Comparison of ENCODE assay signal across 9 cellular contexts in the genomic region with DNA sequence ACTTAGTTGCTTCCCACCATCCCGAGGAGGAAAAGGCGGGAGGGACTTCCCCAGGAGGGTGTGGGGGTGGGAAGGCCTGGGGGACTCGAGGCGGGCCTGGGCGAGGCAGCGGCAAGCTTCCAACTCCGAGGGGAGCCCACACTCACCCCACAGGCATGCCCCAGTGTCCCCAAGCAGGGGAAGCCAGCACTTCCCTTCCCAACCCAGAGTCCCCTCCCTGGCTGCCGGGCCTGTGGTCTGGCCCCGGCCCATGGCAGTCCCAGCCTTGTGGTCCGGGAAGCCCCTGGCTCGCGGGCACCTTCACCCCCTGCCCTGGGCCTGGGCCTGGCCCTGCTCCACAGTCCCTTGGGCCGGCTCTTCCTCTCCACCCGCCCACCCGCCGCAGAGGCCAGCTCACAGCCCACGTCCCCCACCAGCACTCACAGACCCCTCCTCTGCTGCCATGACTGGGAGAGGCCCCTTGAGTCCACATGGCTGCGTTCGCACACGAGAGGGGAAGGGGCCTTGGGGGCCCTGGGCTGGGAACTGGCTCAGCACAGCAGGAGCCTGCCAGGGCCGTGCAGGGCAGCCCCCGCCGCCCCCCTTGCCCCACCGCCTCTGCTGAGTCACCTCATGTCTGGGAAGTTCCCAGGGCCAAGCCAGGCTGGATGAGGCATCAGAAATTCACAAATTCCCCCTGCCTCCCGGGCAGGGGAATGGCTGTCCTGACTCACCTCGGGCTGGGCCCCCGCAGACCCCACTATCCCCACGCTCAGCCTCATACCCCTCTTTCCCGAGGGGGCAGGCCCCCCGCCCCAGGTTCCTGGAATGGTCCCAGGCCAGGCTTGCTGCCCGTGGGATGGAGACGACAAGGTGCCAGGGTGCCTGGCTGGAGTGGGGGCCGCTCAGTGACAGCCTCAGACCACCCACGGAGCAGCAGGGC. TPM values are rescaled to one million over a fixed set of nuclear protein-coding genes. Genes with fewer than 3 reads are reported as not detected.
DNase-seq lines count a peak whose midpoint lies in the region; ATAC-seq and TF ChIP-seq lines count a peak whose summit lies in the region.
"Had no signal": no experiment of that assay in that cellular context is flagged by ENCODE, and none has a peak within 500 bp of the region (broad histone marks: within the 10 kb centered on the region; RNA-seq: fewer than 3 reads in every experiment).

No MANE protein-coding gene starts in this region.

- H3K27ac ChIP-seq in left ventricle myocardium inferior (replicated peaks) (peak overlapping the region; percentile 92), sigmoid colon (peak overlapping the region; percentile 52 to 99 (median 73))

- no peaks in the 10 kb centered on the region for H3K9me3 ChIP-seq in left ventricle myocardium inferior (replicated peaks)
- H3K9me3 ChIP-seq in sigmoid colon, result no peaks in the 10 kb centered on the region

- in situ Hi-C loops in GM13977 (cut with MboI; ENCODE audit: low pct_unique_long_range_greater_than_20kb, low sequenced_read_pairs, unreplicated experiment), result no loop called here

- H3K27me3 ChIP-seq in left ventricle myocardium inferior (ENCODE audit: low read depth), result no peaks in the 10 kb centered on the region
- H3K27me3 ChIP-seq in sigmoid colon, result no peaks in the 10 kb centered on the region

- H3K4me3 ChIP-seq in left ventricle myocardium inferior (peak overlapping the region; percentile 39), sigmoid colon (no peak overlapping the region)

- H3K4me1 ChIP-seq in left ventricle myocardium inferior, result peaks cover 81% of the 10 kb centered on the region
- peaks cover 0 to 80% (median 71%) of the 10 kb centered on the region in 4 donors for H3K4me1 ChIP-seq in sigmoid colon

- TF ChIP-seq CTCF in left ventricle myocardium inferior (IDR thresholded peaks at IDR 0.05; ENCODE audit: borderline replicate concordance) (no peak), sigmoid colon (IDR thresholded peaks at IDR 0.05) (no peak), GM13977 (IDR thresholded peaks at IDR 0.05; ENCODE audit: extremely low read depth, insufficient read depth, missing control alignments) (no peak)

- no peak for TF ChIP-seq EP300 in sigmoid colon (IDR thresholded peaks at IDR 0.05)

- TF ChIP-seq POLR2A in sigmoid colon (IDR thresholded peaks at IDR 0.05), result no peak

- ATAC-seq in HG02884 (IDR thresholded peaks at IDR 0.05; ENCODE audit: unreplicated experiment), result no peak
- ATAC-seq: stimulated activated memory B cell treated with anti-CD40 and anti-IgM and Interleukin-4, amounts not matched to agents 10 μg/mL and 1 μg/mL and 100 μg/mL, for 72 hours had no signal

- H3K36me3 ChIP-seq in left ventricle myocardium inferior, result no peaks in the 10 kb centered on the region
- H3K36me3 ChIP-seq in sigmoid colon, result no peaks in the 10 kb centered on the region

- WGBS in sigmoid colon, 2 donors, result 48 to 72% methylated on average over 34 of the region's 34 CpGs

- DNase-seq in GDM1 (lab: John Stamatoyannopoulos, UW) (peak; percentile 58), UCSD-AML1 (lab: John Stamatoyannopoulos, UW; ENCODE audit: unreplicated experiment) (peak; percentile 68), left ventricle myocardium inferior (peak; percentile 70), sigmoid colon (peak; percentile 92), GM13977 (ENCODE audit: low spot score) (no peak), NCI-H2081 (lab: John Stamatoyannopoulos, UW) (no peak), NCI-H1105 treated with DMSO at 0.1 percent for 48 hours (lab: John Stamatoyannopoulos, UW) (no peak)

- intact Hi-C loops in left ventricle myocardium inferior (cut with micrococcal nuclease) (no loop called here), sigmoid colon (cut with DNase I) (no loop called here)

RNA-seq across cellular contexts. Expression of gene BAHCC1, which starts 27.8 kb away (rescaled TPM):
- total RNA-seq in left ventricle myocardium inferior (7.3 TPM), sigmoid colon (10 to 100 TPM in 1 of 4 donors, 1 to 10 TPM in 3; 3.8 to 18.6 (median 7.2) TPM)
- 10 to 100 TPM in 1 of 3 donors, 1 to 10 TPM in 2; 1.8 to 12.9 (median 3.0) TPM for polyA plus RNA-seq in sigmoid colon

Comparison
In these comparisons a context has a peak if more than half of its experiments do, and no peak if none do; other contexts are left out.
1. DNase-seq: peak in GDM1 (single experiment), UCSD-AML1 (single experiment), left ventricle myocardium inferior (single experiment) and sigmoid colon (single experiment); none in GM13977 (single experiment), NCI-H2081 (0 of 2) and NCI-H1105 treated with DMSO at 0.1 percent for 48 hours (single experiment).